8 cellular contexts compared by ENCODE assay signal in genomic region chr2:101251844-101252407, GRCh38. TPM values are rescaled to one million over a fixed set of nuclear protein-coding genes. Genes with fewer than 3 reads are reported as not detected.
A peak's percentile ranks its signal among the peaks of the same experiment; 100 is the strongest.
DNase-seq lines count a peak whose midpoint lies in the region; ATAC-seq and TF ChIP-seq lines count a peak whose summit lies in the region.

No MANE protein-coding gene starts in this region.

- H3K4me1 Mint-ChIP-seq in stimulated activated naive CD8-positive, alpha-beta T cell treated with anti-CD3 and anti-CD28 coated beads, Interleukin-15, amount 100 ng/mL, for 72 hours = peaks cover 39% of the 10 kb centered on the region

- H3K9me3 ChIP-seq in OCI-LY1 (ENCODE audit: low read length) = no peaks in the 10 kb centered on the region

- peak overlapping the region; percentile 96 to 97 for H3K4me3 Mint-ChIP-seq in stimulated activated naive CD8-positive, alpha-beta T cell treated with anti-CD3 and anti-CD28 coated beads, Interleukin-15, amount 100 ng/mL, for 72 hours

- H3K9me2 ChIP-seq in OCI-LY1 (ENCODE audit: low read depth, low read length) = no peaks in the 10 kb centered on the region

- peak overlapping the region; percentile 33 for H3K27ac ChIP-seq in OCI-LY1 (ENCODE audit: low read depth, low read length, poor library complexity, severe bottlenecking)

- H3K9ac ChIP-seq in OCI-LY1 (ENCODE audit: low read length) = peak overlapping the region; percentile 70

- H3K4me2 ChIP-seq in OCI-LY1 (ENCODE audit: low read length) = peak overlapping the region; percentile 75

- H3F3A ChIP-seq in OCI-LY1 (ENCODE audit: insufficient read depth, low read length) = no peaks in the 10 kb centered on the region

- TF ChIP-seq CTCF in OCI-LY1 (IDR thresholded peaks at IDR 0.05; ENCODE audit: low read length) (peak; percentile 44), cardiac fibroblast (IDR thresholded peaks at IDR 0.05; ENCODE audit: low read depth, low read length) (peak; percentile 14)

- H4K20me1 ChIP-seq in OCI-LY1 (ENCODE audit: insufficient read depth, low read length) = no peaks in the 10 kb centered on the region

- peaks cover 23% of the 10 kb centered on the region for H3K4me1 ChIP-seq in OCI-LY1 (ENCODE audit: insufficient read depth, low read length, severe bottlenecking)

- H3K9me3 Mint-ChIP-seq in stimulated activated naive CD8-positive, alpha-beta T cell treated with anti-CD3 and anti-CD28 coated beads, Interleukin-15, amount 100 ng/mL, for 72 hours = no peaks in the 10 kb centered on the region

- H3K4me3 ChIP-seq in OCI-LY1 (ENCODE audit: low read depth, low read length, poor library complexity, severe bottlenecking) = peak overlapping the region; percentile 81
- peak overlapping the region; percentile 48 to 93 for H3K4me3 ChIP-seq in cardiac fibroblast (replicated peaks in 1 of 2; ENCODE audit: low read depth in 2 of 2, low read length in 2 of 2)

- peak overlapping the region; percentile 96 to 97 for H3K27ac Mint-ChIP-seq in stimulated activated naive CD8-positive, alpha-beta T cell treated with anti-CD3 and anti-CD28 coated beads, Interleukin-15, amount 100 ng/mL, for 72 hours

- H3K36me3 ChIP-seq in OCI-LY1 (ENCODE audit: insufficient read depth, low read length) = no peaks in the 10 kb centered on the region

- H3K79me2 ChIP-seq in OCI-LY1 (ENCODE audit: insufficient read depth, low read length) = peaks cover 20% of the 10 kb centered on the region

- H3K27me3 Mint-ChIP-seq in stimulated activated naive CD8-positive, alpha-beta T cell treated with anti-CD3 and anti-CD28 coated beads, Interleukin-15, amount 100 ng/mL, for 72 hours = no peaks in the 10 kb centered on the region

- H3K27me3 ChIP-seq in OCI-LY1 (ENCODE audit: insufficient read depth, low read length) = no peaks in the 10 kb centered on the region

- peak; percentile 57 for ATAC-seq in GM19438 (IDR thresholded peaks at IDR 0.05; ENCODE audit: low read depth, unreplicated experiment)
- peak; percentile 37 for ATAC-seq in HG03442 (IDR thresholded peaks at IDR 0.05; ENCODE audit: unreplicated experiment)
- ATAC-seq in left colon = peak; percentile 63
- peak; percentile 70 for ATAC-seq in stimulated activated naive CD8-positive, alpha-beta T cell treated with anti-CD3 and anti-CD28 coated beads, Interleukin-15, amount 100 ng/mL, for 72 hours

- H2AFZ ChIP-seq in OCI-LY1 (ENCODE audit: low read length) = peak overlapping the region; percentile 95; the same call in 1 of the 2 replicates

- intact Hi-C loops in left colon (cut with DNase I, micrococcal nuclease) = no loop called here

- DNase-seq in COLO668 (lab: John Stamatoyannopoulos, UW; ENCODE audit: unreplicated experiment) = peak; percentile 65
- no peak for DNase-seq in cardiac fibroblast (ENCODE audit: low read depth in 2 of 2)
- peak; percentile 58 to 61 for DNase-seq in left colon
- DNase-seq in stimulated activated naive CD8-positive, alpha-beta T cell treated with anti-CD3 and anti-CD28 coated beads, Interleukin-15, amount 100 ng/mL, for 72 hours = peak; percentile 28 to 35
- DNase-seq in anterior cingulate cortex (lab: John Stamatoyannopoulos, UW) = no peak

RNA-seq across cellular contexts. Expression of gene CNOT11, which starts 0.8 kb away (rescaled TPM):
- 10 to 100 TPM; 50.6 to 55.5 TPM for total RNA-seq in left colon

RNA-seq across cellular contexts. Expression of gene RNF149, which starts 56.6 kb away (rescaled TPM):
- 10 to 100 TPM; 56.9 to 57.0 TPM for total RNA-seq in left colon

Comparison
In these comparisons a context has a peak if more than half of its experiments do, and no peak if none do; other contexts are left out.
1. DNase-seq: peak in COLO668 (single experiment), left colon (2 of 2) and stimulated activated naive CD8-positive, alpha-beta T cell treated with anti-CD3 and anti-CD28 coated beads, Interleukin-15, amount 100 ng/mL, for 72 hours (2 of 2); none in cardiac fibroblast (0 of 2) and anterior cingulate cortex (0 of 58).
2. Peak in every context shown above with its lines, with median percentiles within 50 percentile points of each other: ATAC-seq.